ENCODE assay signal across 8 cellular contexts in the genomic region with DNA sequence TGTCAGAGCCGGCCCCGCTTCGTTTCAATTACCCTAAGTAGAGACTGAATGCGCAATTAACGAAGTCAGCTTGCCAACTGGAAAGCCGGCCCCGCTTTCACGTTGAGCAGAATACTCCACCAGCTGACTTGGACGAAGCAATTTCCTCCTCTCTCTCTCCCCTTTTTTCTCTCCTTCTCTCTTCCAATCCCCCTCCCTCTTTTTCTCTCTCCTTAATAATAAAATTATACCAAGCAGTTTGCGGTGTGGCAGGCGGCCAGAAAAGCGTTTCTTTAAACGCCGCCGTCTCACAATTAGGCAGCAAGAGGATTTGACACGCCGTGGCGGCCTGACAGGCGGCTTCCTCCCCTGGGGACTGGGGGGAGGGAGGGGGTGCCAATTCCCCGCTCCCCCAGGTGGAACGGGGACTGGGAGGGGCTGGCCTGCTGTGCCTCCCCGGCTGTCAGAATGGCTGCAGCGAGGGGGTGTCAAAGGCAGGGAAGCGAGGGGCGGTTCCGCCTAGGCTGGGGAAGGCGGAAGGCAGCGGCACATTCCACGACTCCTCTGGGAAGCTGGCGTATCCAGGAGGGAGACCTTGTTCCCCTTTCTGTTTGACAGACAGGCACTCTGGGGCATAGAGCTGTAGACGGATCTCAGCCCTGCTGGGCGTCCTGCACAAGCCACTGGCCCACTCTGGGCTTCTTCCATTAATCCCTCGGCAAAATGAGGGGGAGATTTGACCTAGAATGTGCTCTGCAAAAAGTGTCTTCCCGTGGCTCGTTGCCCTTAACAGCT. TPM values are rescaled to one million over a fixed set of nuclear protein-coding genes. Genes with fewer than 3 reads are reported as not detected.
DNase-seq lines count a peak whose midpoint lies in the region; ATAC-seq and TF ChIP-seq lines count a peak whose summit lies in the region.

No MANE protein-coding gene starts in this region.

- H3K4me1 Mint-ChIP-seq in activated naive CD8-positive, alpha-beta T cell treated with anti-CD3 and anti-CD28 coated beads, Interleukin-2, amount 50 U/mL, for 24 hours = peaks cover 22% of the 10 kb centered on the region
- peaks cover 51% of the 10 kb centered on the region for H3K4me1 Mint-ChIP-seq in progenitor cell of endocrine pancreas (ENCODE audit: low read depth)

- H3K36me3 ChIP-seq in right atrium auricular region = no peaks in the 10 kb centered on the region

- peak overlapping the region; percentile 46 to 67 for H3K4me3 ChIP-seq in right atrium auricular region

- no peak for ATAC-seq in activated naive CD8-positive, alpha-beta T cell treated with anti-CD3 and anti-CD28 coated beads, Interleukin-2, amount 50 U/mL, for 24 hours
- ATAC-seq in GM21381 (IDR thresholded peaks at IDR 0.05; ENCODE audit: unreplicated experiment) = no peak
- ATAC-seq in GM18505 (IDR thresholded peaks at IDR 0.05; ENCODE audit: unreplicated experiment) = no peak

- TF ChIP-seq CTCF in right atrium auricular region (IDR thresholded peaks at IDR 0.05) = no peak
- TF ChIP-seq CTCF in progenitor cell of endocrine pancreas (IDR thresholded peaks at IDR 0.05; ENCODE audit: unreplicated experiment) = no peak

- no peaks in the 10 kb centered on the region for H3K9me3 Mint-ChIP-seq in activated naive CD8-positive, alpha-beta T cell treated with anti-CD3 and anti-CD28 coated beads, Interleukin-2, amount 50 U/mL, for 24 hours
- H3K9me3 Mint-ChIP-seq in progenitor cell of endocrine pancreas (ENCODE audit: low read depth) = no peaks in the 10 kb centered on the region

- no peak overlapping the region for H3K27ac Mint-ChIP-seq in activated naive CD8-positive, alpha-beta T cell treated with anti-CD3 and anti-CD28 coated beads, Interleukin-2, amount 50 U/mL, for 24 hours
- peak overlapping the region; percentile 29 for H3K27ac Mint-ChIP-seq in progenitor cell of endocrine pancreas

- DNase-seq in NCI-H2196 (lab: John Stamatoyannopoulos, UW; ENCODE audit: unreplicated experiment) (peak; percentile 41), NCI-H2196 treated with DMSO at 0.1 percent for 48 hours (lab: John Stamatoyannopoulos, UW; ENCODE audit: unreplicated experiment) (no peak), NCI-H2081 treated with DMSO at 0.1 percent for 48 hours (lab: John Stamatoyannopoulos, UW) (peak; percentile 29), right atrium auricular region (ENCODE audit: low spot score) (no peak), progenitor cell of endocrine pancreas (ENCODE audit: low spot score, unreplicated experiment) (no peak)
- peak; percentile 24 for DNase-seq in activated naive CD8-positive, alpha-beta T cell treated with anti-CD3 and anti-CD28 coated beads, Interleukin-2, amount 50 U/mL, for 24 hours

- H3K4me3 Mint-ChIP-seq in activated naive CD8-positive, alpha-beta T cell treated with anti-CD3 and anti-CD28 coated beads, Interleukin-2, amount 50 U/mL, for 24 hours = peak overlapping the region; percentile 70
- H3K4me3 Mint-ChIP-seq in progenitor cell of endocrine pancreas (ENCODE audit: low read depth) = peak overlapping the region; percentile 68

- no peak for TF ChIP-seq POLR2A in GM18505 (IDR thresholded peaks at IDR 0.05; ENCODE audit: borderline replicate concordance, extremely low read depth, insufficient read depth, insufficient read length)

- no peaks in the 10 kb centered on the region for H3K27me3 ChIP-seq in right atrium auricular region

- peak overlapping the region; percentile 89 to 97 for H3K27ac ChIP-seq in right atrium auricular region

- peaks cover 10% of the 10 kb centered on the region for H3K27me3 Mint-ChIP-seq in activated naive CD8-positive, alpha-beta T cell treated with anti-CD3 and anti-CD28 coated beads, Interleukin-2, amount 50 U/mL, for 24 hours
- no peaks in the 10 kb centered on the region for H3K27me3 Mint-ChIP-seq in progenitor cell of endocrine pancreas

- H3K9me3 ChIP-seq in right atrium auricular region = no peaks in the 10 kb centered on the region

- H3K36me3 Mint-ChIP-seq in activated naive CD8-positive, alpha-beta T cell treated with anti-CD3 and anti-CD28 coated beads, Interleukin-2, amount 50 U/mL, for 24 hours (ENCODE audit: low read depth) = no peaks in the 10 kb centered on the region
- H3K36me3 Mint-ChIP-seq in progenitor cell of endocrine pancreas (ENCODE audit: insufficient read depth) = no peaks in the 10 kb centered on the region

- H3K4me1 ChIP-seq in right atrium auricular region = peaks cover 0 to 82% of the 10 kb centered on the region in 2 donors

RNA-seq across cellular contexts. Expression of a gene that starts 52.8 kb away (rescaled TPM):
- total RNA-seq in right atrium auricular region (10 to 100 TPM; 17.0 to 29.8 TPM), progenitor cell of endocrine pancreas (85.0 and 98.9 TPM in 2 replicates)

Comparison
In these comparisons a context has a peak if more than half of its experiments do, and no peak if none do; other contexts are left out.
1. DNase-seq: peak in NCI-H2196 (single experiment), NCI-H2081 treated with DMSO at 0.1 percent for 48 hours (single experiment) and activated naive CD8-positive, alpha-beta T cell treated with anti-CD3 and anti-CD28 coated beads, Interleukin-2, amount 50 U/mL, for 24 hours (single experiment); none in NCI-H2196 treated with DMSO at 0.1 percent for 48 hours (single experiment), right atrium auricular region (single experiment) and progenitor cell of endocrine pancreas (single experiment).